ENCODE assay signal across 2 cellular contexts in the genomic region with DNA sequence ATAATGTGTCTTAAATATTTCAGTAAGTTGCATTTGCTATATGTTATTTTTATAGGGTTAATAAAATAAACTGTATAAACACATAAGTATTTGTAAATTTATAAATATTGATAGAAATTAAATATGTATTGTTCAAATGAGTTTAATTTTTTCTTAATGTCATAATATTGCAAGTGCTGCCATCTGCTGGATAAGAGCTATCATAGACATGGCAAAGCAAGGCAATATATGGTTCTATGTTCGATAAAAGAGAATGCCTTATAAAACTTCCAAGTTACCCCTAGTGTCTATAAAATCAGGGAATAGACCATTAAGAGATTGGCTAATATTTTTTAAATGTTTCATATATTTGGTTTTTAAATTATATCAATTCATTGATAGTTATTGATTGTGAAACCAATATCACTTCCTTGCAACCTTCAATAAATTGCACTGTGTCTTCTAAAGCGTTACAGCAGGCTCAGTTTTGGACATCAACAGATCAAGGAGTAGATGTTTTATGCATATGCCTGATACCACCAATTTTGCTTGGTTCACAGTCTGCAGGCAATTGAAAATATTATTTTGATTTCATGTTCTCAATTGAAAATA.
TF ChIP-seq lines count a peak whose summit lies in the region.

No MANE protein-coding gene starts in this region.

TF ChIP-seq in IMR-90, 13 proteins besides CTCF, POLR2A, EP300 and RAD21:
- peak; percentile 56 for TF ChIP-seq SMC3 (IDR thresholded peaks at IDR 0.05; ENCODE audit: low read depth, low read length)
- TF ChIP-seq FOS (IDR thresholded peaks at IDR 0.05; ENCODE audit: low read depth, low read length), result no peak

TF ChIP-seq in GM12878, 131 proteins besides CTCF, POLR2A, EP300 and RAD21:
- TF ChIP-seq, protein P1, sequence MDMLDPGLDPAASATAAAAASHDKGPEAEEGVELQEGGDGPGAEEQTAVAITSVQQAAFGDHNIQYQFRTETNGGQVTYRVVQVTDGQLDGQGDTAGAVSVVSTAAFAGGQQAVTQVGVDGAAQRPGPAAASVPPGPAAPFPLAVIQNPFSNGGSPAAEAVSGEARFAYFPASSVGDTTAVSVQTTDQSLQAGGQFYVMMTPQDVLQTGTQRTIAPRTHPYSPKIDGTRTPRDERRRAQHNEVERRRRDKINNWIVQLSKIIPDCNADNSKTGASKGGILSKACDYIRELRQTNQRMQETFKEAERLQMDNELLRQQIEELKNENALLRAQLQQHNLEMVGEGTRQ (IDR thresholded peaks at IDR 0.05; ENCODE audit: borderline replicate concordance, low read depth, low read length), result no peak
- peak; percentile 36; the same call in 1 of the 2 replicates for TF ChIP-seq SMC3 (IDR thresholded peaks at IDR 0.05; ENCODE audit: borderline replicate concordance, low read length)
- no peak for TF ChIP-seq SREBF2 (IDR thresholded peaks at IDR 0.05; ENCODE audit: low read length)
- TF ChIP-seq MTA2 (IDR thresholded peaks at IDR 0.05; ENCODE audit: low read depth), result no peak
- no peak for TF ChIP-seq DPF2 (IDR thresholded peaks at IDR 0.05)
- TF ChIP-seq TAF1 (IDR thresholded peaks at IDR 0.05; ENCODE audit: borderline replicate concordance, low read depth, low read length), result no peak
